In genomic region chrX:24005028-24005427, GRCh38 we compare ENCODE assay signal across 21 cellular contexts. TPM values are rescaled to one million over a fixed set of nuclear protein-coding genes. Genes with fewer than 3 reads are reported as not detected.
DNase-seq lines count a peak whose midpoint lies in the region; ATAC-seq and TF ChIP-seq lines count a peak whose summit lies in the region.
"Had no signal": no experiment of that assay in that cellular context is flagged by ENCODE, and none has a peak within 500 bp of the region (broad histone marks: within the 10 kb centered on the region; RNA-seq: fewer than 3 reads in every experiment).

No MANE protein-coding gene starts in this region.

- H3K36me3 ChIP-seq in SK-N-SH (replicated peaks in 1 of 2; ENCODE audit: control insufficient read depth in 1 of 2, insufficient read depth in 2 of 2, low read length in 1 of 2), result peaks cover 3 to 6% of the 10 kb centered on the region in 2 experiments
- H3K36me3 ChIP-seq: gastrocnemius medialis, upper lobe of right lung had no signal

- CTCF ChIA-PET in activated CD4-positive, alpha-beta T cell treated with anti-CD3 and anti-CD28 coated beads, Interleukin-2, amount 10 ng/mL, durations not matched to agents 7 days and 5 days (lab: Charles Lee), result interaction anchor here (0.7 to 1.3 kb wide), 3 partner anchors 12 to 227 kb away, joined by 3 to 4 read pairs (median 3); partner anchors contain the start of gene EIF2S3
- CTCF ChIA-PET in SK-N-SH (lab: Yijun Ruan, JAX), result interaction anchor here (1.4 to 1.5 kb wide), 2 partner anchors 14 to 49 kb away, joined by 3 to 4 read pairs; partner anchors contain the start of gene EIF2S3

- intact Hi-C loops in activated CD4-positive, alpha-beta T cell treated with anti-CD3 and anti-CD28 coated beads, Interleukin-2, amount 10 ng/mL, durations not matched to agents 24 days and 14 days (cut with micrococcal nuclease), result no loop called here

- no peak overlapping the region for H3K27ac ChIP-seq in SK-N-SH (ENCODE audit: low read depth in 2 of 2, low read length in 1 of 2)
- H3K27ac ChIP-seq: cardiac muscle cell, dorsolateral prefrontal cortex, gastrocnemius medialis, HL-60, SK-N-MC, upper lobe of right lung had no signal

- 0 out of 2 replicates have a peak, but pooled peaks cover 5% of the 10 kb centered on the region for H3K27me3 ChIP-seq in SK-N-SH (ENCODE audit: insufficient read depth)
- H3K27me3 ChIP-seq: cardiac muscle cell, gastrocnemius medialis, upper lobe of right lung had no signal

- 8% methylated on average over 1 of the region's 1 CpG for WGBS in SK-N-SH (ENCODE audit: low lambda C conversion rate)

- peak overlapping the region; percentile 29 for H3K27ac Mint-ChIP-seq in activated CD4-positive, alpha-beta T cell treated with anti-CD3 and anti-CD28 coated beads, Interleukin-2, amount 10 ng/mL, durations not matched to agents 24 days and 14 days
- H3K27ac Mint-ChIP-seq in activated CD4-positive, alpha-beta T cell treated with anti-CD3 and anti-CD28 coated beads, Interleukin-2, amount 10 ng/mL, durations not matched to agents 7 days and 5 days, result no peak overlapping the region
- peak overlapping the region; percentile 40 for H3K27ac Mint-ChIP-seq in memory B cell

- DNase-seq in activated CD4-positive, alpha-beta T cell treated with anti-CD3 and anti-CD28 coated beads, Interleukin-2, amount 10 ng/mL, durations not matched to agents 24 days and 14 days, result no peak
- no peak for DNase-seq in activated CD4-positive, alpha-beta T cell treated with anti-CD3 and anti-CD28 coated beads, Interleukin-2, amount 10 ng/mL, durations not matched to agents 7 days and 5 days
- DNase-seq in memory B cell (ENCODE audit: low spot score in 2 of 2) (no peak), Ammon's horn (ENCODE audit: low spot score) (no peak), NCI-H2196 treated with DMSO at 0.1 percent for 48 hours (lab: John Stamatoyannopoulos, UW; ENCODE audit: unreplicated experiment) (no peak), SK-N-SH (no peak)
- DNase-seq: C1 segment of cervical spinal cord; DMS53; dorsolateral prefrontal cortex; gastrocnemius medialis; H7; NCI-H1048; NCI-H2107; retina; stimulated activated naive CD8-positive, alpha-beta T cell treated with anti-CD3 and anti-CD28 coated beads, Interleukin-15, amount 100 ng/mL, for 72 hours; upper lobe of right lung had no signal

- no peaks in the 10 kb centered on the region for H3K9me2 ChIP-seq in SK-N-SH

- H3K4me3 Mint-ChIP-seq in activated CD4-positive, alpha-beta T cell treated with anti-CD3 and anti-CD28 coated beads, Interleukin-2, amount 10 ng/mL, durations not matched to agents 24 days and 14 days, result no peak overlapping the region
- no peak overlapping the region for H3K4me3 Mint-ChIP-seq in activated CD4-positive, alpha-beta T cell treated with anti-CD3 and anti-CD28 coated beads, Interleukin-2, amount 10 ng/mL, durations not matched to agents 7 days and 5 days
- H3K4me3 Mint-ChIP-seq in memory B cell, result no peak overlapping the region

- peaks cover 24% of the 10 kb centered on the region for H3K36me3 Mint-ChIP-seq in activated CD4-positive, alpha-beta T cell treated with anti-CD3 and anti-CD28 coated beads, Interleukin-2, amount 10 ng/mL, durations not matched to agents 24 days and 14 days (ENCODE audit: low read depth)
- H3K36me3 Mint-ChIP-seq in activated CD4-positive, alpha-beta T cell treated with anti-CD3 and anti-CD28 coated beads, Interleukin-2, amount 10 ng/mL, durations not matched to agents 7 days and 5 days (ENCODE audit: low read depth), result peaks cover 25% of the 10 kb centered on the region
- H3K36me3 Mint-ChIP-seq in memory B cell, result peaks cover 6% of the 10 kb centered on the region

- peaks cover 24% of the 10 kb centered on the region for H3K79me2 ChIP-seq in SK-N-SH (ENCODE audit: insufficient read depth)

- no peak overlapping the region for H3K4me2 ChIP-seq in SK-N-SH

- H3F3A ChIP-seq in SK-N-SH (replicated peaks; ENCODE audit: insufficient read depth), result no peaks in the 10 kb centered on the region

- no peak for TF ChIP-seq RAD21 in SK-N-SH (IDR thresholded peaks at IDR 0.05; ENCODE audit: low read length)

- no peak for TF ChIP-seq EP300 in SK-N-SH (IDR thresholded peaks at IDR 0.05; ENCODE audit: borderline replicate concordance in 1 of 2, low read depth in 1 of 2, low read length in 1 of 2)

- no peak overlapping the region for H2AFZ ChIP-seq in SK-N-SH (ENCODE audit: low read depth)

- no peaks in the 10 kb centered on the region for H3K27me3 Mint-ChIP-seq in activated CD4-positive, alpha-beta T cell treated with anti-CD3 and anti-CD28 coated beads, Interleukin-2, amount 10 ng/mL, durations not matched to agents 24 days and 14 days
- no peaks in the 10 kb centered on the region for H3K27me3 Mint-ChIP-seq in activated CD4-positive, alpha-beta T cell treated with anti-CD3 and anti-CD28 coated beads, Interleukin-2, amount 10 ng/mL, durations not matched to agents 7 days and 5 days
- H3K27me3 Mint-ChIP-seq in memory B cell, result no peaks in the 10 kb centered on the region
- H3K27me3 Mint-ChIP-seq: stimulated activated naive CD8-positive, alpha-beta T cell treated with anti-CD3 and anti-CD28 coated beads, Interleukin-15, amount 100 ng/mL, for 72 hours had no signal

- H3K4me1 Mint-ChIP-seq in activated CD4-positive, alpha-beta T cell treated with anti-CD3 and anti-CD28 coated beads, Interleukin-2, amount 10 ng/mL, durations not matched to agents 24 days and 14 days, result peaks cover 17% of the 10 kb centered on the region
- peaks cover 20% of the 10 kb centered on the region for H3K4me1 Mint-ChIP-seq in activated CD4-positive, alpha-beta T cell treated with anti-CD3 and anti-CD28 coated beads, Interleukin-2, amount 10 ng/mL, durations not matched to agents 7 days and 5 days
- peaks cover 13% of the 10 kb centered on the region for H3K4me1 Mint-ChIP-seq in memory B cell

- H3K9ac ChIP-seq in SK-N-SH, result no peak overlapping the region

- H3K9me3 ChIP-seq in SK-N-SH, result no peaks in the 10 kb centered on the region
- H3K9me3 ChIP-seq: gastrocnemius medialis, upper lobe of right lung had no signal

- peak; percentile 56 for ATAC-seq in GM21619 (IDR thresholded peaks at IDR 0.05; ENCODE audit: unreplicated experiment)
- peak; percentile 58 for ATAC-seq in HG03432 (IDR thresholded peaks at IDR 0.05; ENCODE audit: unreplicated experiment)
- no peak for ATAC-seq in memory B cell (ENCODE audit: low read depth)
- ATAC-seq: gastrocnemius medialis; stimulated activated naive CD8-positive, alpha-beta T cell treated with anti-CD3 and anti-CD28 coated beads, Interleukin-15, amount 100 ng/mL, for 72 hours; upper lobe of right lung had no signal

- TF ChIP-seq CTCF in SK-N-SH (IDR thresholded peaks at IDR 0.05), result no peak

- H3K9me3 Mint-ChIP-seq in activated CD4-positive, alpha-beta T cell treated with anti-CD3 and anti-CD28 coated beads, Interleukin-2, amount 10 ng/mL, durations not matched to agents 24 days and 14 days, result no peaks in the 10 kb centered on the region
- no peaks in the 10 kb centered on the region for H3K9me3 Mint-ChIP-seq in activated CD4-positive, alpha-beta T cell treated with anti-CD3 and anti-CD28 coated beads, Interleukin-2, amount 10 ng/mL, durations not matched to agents 7 days and 5 days
- no peaks in the 10 kb centered on the region for H3K9me3 Mint-ChIP-seq in memory B cell

- no peak overlapping the region for H3K4me3 ChIP-seq in SK-N-SH (ENCODE audit: low read depth in 2 of 2, low read length in 1 of 2)
- H3K4me3 ChIP-seq: cardiac muscle cell, dorsolateral prefrontal cortex, gastrocnemius medialis, SK-N-MC, upper lobe of right lung had no signal

- POLR2A ChIA-PET in activated CD4-positive, alpha-beta T cell treated with anti-CD3 and anti-CD28 coated beads, Interleukin-2, amount 10 ng/mL, durations not matched to agents 7 days and 5 days (lab: Charles Lee), result no interaction called here
- POLR2A ChIA-PET in SK-N-SH (lab: Yijun Ruan, JAX), result no interaction called here

- no peaks in the 10 kb centered on the region for H3K4me1 ChIP-seq in SK-N-SH (ENCODE audit: control insufficient read depth in 1 of 2, insufficient read depth in 2 of 2, low read depth in 1 of 2, low read length in 1 of 2)
- H3K4me1 ChIP-seq: gastrocnemius medialis, upper lobe of right lung had no signal

- no peaks in the 10 kb centered on the region for H4K20me1 ChIP-seq in SK-N-SH (ENCODE audit: insufficient read depth)

TF ChIP-seq in SK-N-SH, 30 proteins besides CTCF, POLR2A, EP300 and RAD21:
- TF ChIP-seq CHD2 (IDR thresholded peaks at IDR 0.05; ENCODE audit: low read length, partially characterized antibody) (no peak), MEF2A (IDR thresholded peaks at IDR 0.05; ENCODE audit: borderline replicate concordance, low read depth) (no peak), GATA2 (CRISPR knock-in tag; IDR thresholded peaks at IDR 0.05) (no peak), SMC3 (IDR thresholded peaks at IDR 0.05; ENCODE audit: low read depth, low read length) (no peak), IRF3 (IDR thresholded peaks at IDR 0.05; ENCODE audit: low read depth, low read length) (no peak), FOSL2 (IDR thresholded peaks at IDR 0.05; ENCODE audit: borderline replicate concordance, low read depth) (no peak)

RNA-seq across cellular contexts. Expression of gene KLHL15, which starts 22.0 kb away (rescaled TPM):
- 9.8 and 10.2 TPM in 2 replicates for total RNA-seq in activated CD4-positive, alpha-beta T cell treated with anti-CD3 and anti-CD28 coated beads, Interleukin-2, amount 10 ng/mL, durations not matched to agents 24 days and 14 days
- total RNA-seq in activated CD4-positive, alpha-beta T cell treated with anti-CD3 and anti-CD28 coated beads, Interleukin-2, amount 10 ng/mL, durations not matched to agents 7 days and 5 days, result 1 to 10 TPM; 8.6 to 9.6 TPM
- 2.4 and 3.8 TPM in 2 replicates for polyA plus RNA-seq in SK-N-SH (2012; rRNA removed)
- polyA plus RNA-seq in SK-N-SH (2012; cell fraction: cytosol; rRNA removed), result 2.6 and 4.1 TPM in 2 replicates
- 2.1 and 7.3 TPM in 2 replicates for polyA plus RNA-seq in SK-N-SH (2012; cell fraction: nucleus; rRNA removed)

RNA-seq across cellular contexts. Expression of gene EIF2S3, which starts 49.7 kb away (rescaled TPM):
- 207 and 214 TPM in 2 replicates for total RNA-seq in activated CD4-positive, alpha-beta T cell treated with anti-CD3 and anti-CD28 coated beads, Interleukin-2, amount 10 ng/mL, durations not matched to agents 24 days and 14 days
- 100 to 1,000 TPM; 199 to 209 TPM for total RNA-seq in activated CD4-positive, alpha-beta T cell treated with anti-CD3 and anti-CD28 coated beads, Interleukin-2, amount 10 ng/mL, durations not matched to agents 7 days and 5 days
- polyA plus RNA-seq in SK-N-SH (2012; rRNA removed), result 68.4 and 109 TPM in 2 replicates
- 79.7 and 91.5 TPM in 2 replicates for polyA plus RNA-seq in SK-N-SH (2012; cell fraction: cytosol; rRNA removed)
- polyA plus RNA-seq in SK-N-SH (2012; cell fraction: nucleus; rRNA removed), result 121 and 243 TPM in 2 replicates
